18 cellular contexts compared by ENCODE assay signal in the genomic region with DNA sequence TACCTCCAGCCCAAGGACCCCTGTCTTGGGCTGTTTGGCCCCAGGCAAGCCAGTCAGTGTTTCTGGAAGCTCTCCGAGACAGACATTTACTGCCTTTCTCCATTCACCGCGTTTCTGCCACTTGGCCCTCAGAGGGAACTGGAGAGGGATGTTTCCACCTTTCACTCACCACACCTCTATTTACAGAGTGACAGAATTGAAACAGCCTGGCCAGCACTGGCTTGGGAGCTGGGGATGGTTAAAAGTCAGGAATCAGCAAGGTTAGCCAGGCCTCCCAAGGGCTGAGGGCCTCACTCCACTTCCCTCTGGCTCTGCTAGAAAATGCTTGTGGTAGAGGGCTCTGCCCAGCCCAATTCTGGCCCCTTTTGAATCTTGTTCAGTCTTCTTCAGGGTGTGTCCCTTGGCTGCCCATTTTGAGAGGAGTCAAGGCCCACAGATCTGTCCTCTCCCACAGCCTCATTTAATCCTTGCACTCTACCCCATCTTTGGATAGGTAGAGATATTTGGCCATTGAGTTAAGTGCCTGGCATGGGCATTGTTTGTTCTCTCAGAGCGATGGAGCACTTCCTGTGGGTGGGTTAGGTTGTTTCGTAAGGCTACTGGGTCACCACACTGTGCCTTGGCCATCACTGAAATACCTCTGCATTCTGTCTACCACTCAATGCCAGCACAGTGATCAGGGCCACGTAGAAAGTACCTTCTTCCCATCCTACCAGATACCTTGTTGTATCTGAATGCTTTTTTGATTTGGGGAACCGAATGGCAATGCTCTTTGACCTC.
DNase-seq lines count a peak whose midpoint lies in the region; ATAC-seq and TF ChIP-seq lines count a peak whose summit lies in the region.
"Had no signal": no experiment of that assay in that cellular context is flagged by ENCODE, and none has a peak within 500 bp of the region (broad histone marks: within the 10 kb centered on the region; RNA-seq: fewer than 3 reads in every experiment).

No MANE protein-coding gene starts in this region.

- no peak overlapping the region for H3K4me3 Mint-ChIP-seq in activated T-helper 1 cell treated with anti-CD3 and anti-CD28 coated beads, Interleukin-12 subunit alpha, Interleukin-12 subunit beta, Interleukin-2, Interleukin-4 antibody, amounts not matched to agents 30 ng/mL and 10 ng/mL and 1 ng/mL, durations not matched to agents 14 hours and 24 hours and 36 hours
- H3K4me3 Mint-ChIP-seq: endodermal cell; stimulated activated naive CD8-positive, alpha-beta T cell treated with anti-CD3 and anti-CD28 coated beads, Interleukin-15, amount 100 ng/mL, for 72 hours had no signal

- H3K4me1 ChIP-seq in cardiac muscle cell (ENCODE audit: low read depth) (no peaks in the 10 kb centered on the region), lower lobe of right lung (peaks cover 30% of the 10 kb centered on the region), upper lobe of left lung (peaks cover 0 to 23% (median 20%) of the 10 kb centered on the region in 4 donors)

- DNase-seq in cardiac muscle cell (ENCODE audit: low read depth in 1 of 2, low spot score in 1 of 2) (no peak), cardiac septum (ENCODE audit: low spot score) (no peak), lower lobe of right lung (no peak), upper lobe of left lung (peak in 1 of 2 donors; percentile 66), head of caudate nucleus (no peak), NCI-H524 treated with DMSO at 0.1 percent for 48 hours (lab: John Stamatoyannopoulos, UW) (no peak)
- no peak for DNase-seq in activated T-helper 1 cell treated with anti-CD3 and anti-CD28 coated beads, Interleukin-12 subunit alpha, Interleukin-12 subunit beta, Interleukin-2, Interleukin-4 antibody, amounts not matched to agents 30 ng/mL and 10 ng/mL and 1 ng/mL, durations not matched to agents 14 hours and 24 hours and 36 hours (ENCODE audit: low spot score)
- DNase-seq: EL; endodermal cell; foreskin melanocyte; NCI-H2107; ovary; SHP77; stimulated activated naive CD8-positive, alpha-beta T cell treated with anti-CD3 and anti-CD28 coated beads, Interleukin-15, amount 100 ng/mL, for 72 hours; T-helper 9 cell had no signal

- H3K27me3 ChIP-seq in cardiac muscle cell (no peaks in the 10 kb centered on the region), lower lobe of right lung (ENCODE audit: low read depth) (no peaks in the 10 kb centered on the region), upper lobe of left lung (no peaks in the 10 kb centered on the region)
- H3K27me3 ChIP-seq: breast epithelium, ovary had no signal

- peak; percentile 79 to 84 for ATAC-seq in lower lobe of right lung
- peak; percentile 33 to 76 for ATAC-seq in upper lobe of left lung (ENCODE audit: low FRiP score in 2 of 2)
- no peak for ATAC-seq in HG02678 (IDR thresholded peaks at IDR 0.05; ENCODE audit: unreplicated experiment)
- ATAC-seq: GM12878; stimulated activated naive CD8-positive, alpha-beta T cell treated with anti-CD3 and anti-CD28 coated beads, Interleukin-15, amount 100 ng/mL, for 72 hours had no signal

- TF ChIP-seq CTCF in cardiac muscle cell (IDR thresholded peaks at IDR 0.05; ENCODE audit: low read depth, low read length) (no peak), lower lobe of right lung (IDR thresholded peaks at IDR 0.05) (no peak), upper lobe of left lung (IDR thresholded peaks at IDR 0.05) (no peak)

- peaks cover 82% of the 10 kb centered on the region for H3K36me3 Mint-ChIP-seq in activated T-helper 1 cell treated with anti-CD3 and anti-CD28 coated beads, Interleukin-12 subunit alpha, Interleukin-12 subunit beta, Interleukin-2, Interleukin-4 antibody, amounts not matched to agents 30 ng/mL and 10 ng/mL and 1 ng/mL, durations not matched to agents 14 hours and 24 hours and 36 hours (ENCODE audit: low read depth)

- 60 to 61% methylated on average over 7 of the region's 7 CpGs for WGBS in upper lobe of left lung, 2 donors

- H3K27ac ChIP-seq in cardiac muscle cell = peak overlapping the region; percentile 34
- peak overlapping the region; percentile 81 for H3K27ac ChIP-seq in lower lobe of right lung
- H3K27ac ChIP-seq in upper lobe of left lung = peak overlapping the region; percentile 69 to 80 (median 77)
- H3K27ac ChIP-seq: ovary had no signal

- peak in 1 of 4 donors; percentile 10 for TF ChIP-seq POLR2A in upper lobe of left lung (IDR thresholded peaks at IDR 0.05)

- peak overlapping the region; percentile 67 for H3K27ac Mint-ChIP-seq in activated T-helper 1 cell treated with anti-CD3 and anti-CD28 coated beads, Interleukin-12 subunit alpha, Interleukin-12 subunit beta, Interleukin-2, Interleukin-4 antibody, amounts not matched to agents 30 ng/mL and 10 ng/mL and 1 ng/mL, durations not matched to agents 14 hours and 24 hours and 36 hours
- H3K27ac Mint-ChIP-seq: endodermal cell had no signal

- no peaks in the 10 kb centered on the region for H3K27me3 Mint-ChIP-seq in activated T-helper 1 cell treated with anti-CD3 and anti-CD28 coated beads, Interleukin-12 subunit alpha, Interleukin-12 subunit beta, Interleukin-2, Interleukin-4 antibody, amounts not matched to agents 30 ng/mL and 10 ng/mL and 1 ng/mL, durations not matched to agents 14 hours and 24 hours and 36 hours (ENCODE audit: insufficient read depth)
- H3K27me3 Mint-ChIP-seq: stimulated activated naive CD8-positive, alpha-beta T cell treated with anti-CD3 and anti-CD28 coated beads, Interleukin-15, amount 100 ng/mL, for 72 hours had no signal

- H3K4me3 ChIP-seq in cardiac muscle cell (no peak overlapping the region), lower lobe of right lung (no peak overlapping the region), upper lobe of left lung (no peak overlapping the region)
- H3K4me3 ChIP-seq: breast epithelium, GM12878, ovary had no signal

- intact Hi-C loops in cardiac septum (cut with DNase I) (no loop called here), lower lobe of right lung (cut with DNase I) (no loop called here), head of caudate nucleus (cut with DNase I) (loop anchor here (5.0 to 10.0 kb wide), 2 partner anchors 125 to 297 kb away; no protein-coding TSS in a partner anchor)
- intact Hi-C loops in activated T-helper 1 cell treated with anti-CD3 and anti-CD28 coated beads, Interleukin-12 subunit alpha, Interleukin-12 subunit beta, Interleukin-2, Interleukin-4 antibody, amounts not matched to agents 30 ng/mL and 10 ng/mL and 1 ng/mL, durations not matched to agents 14 hours and 24 hours and 36 hours (cut with micrococcal nuclease) = no loop called here

- H3K4me1 Mint-ChIP-seq in activated T-helper 1 cell treated with anti-CD3 and anti-CD28 coated beads, Interleukin-12 subunit alpha, Interleukin-12 subunit beta, Interleukin-2, Interleukin-4 antibody, amounts not matched to agents 30 ng/mL and 10 ng/mL and 1 ng/mL, durations not matched to agents 14 hours and 24 hours and 36 hours (ENCODE audit: low read depth) = peaks cover 56% of the 10 kb centered on the region
- H3K4me1 Mint-ChIP-seq: endodermal cell had no signal

- no peaks in the 10 kb centered on the region for H3K9me3 Mint-ChIP-seq in activated T-helper 1 cell treated with anti-CD3 and anti-CD28 coated beads, Interleukin-12 subunit alpha, Interleukin-12 subunit beta, Interleukin-2, Interleukin-4 antibody, amounts not matched to agents 30 ng/mL and 10 ng/mL and 1 ng/mL, durations not matched to agents 14 hours and 24 hours and 36 hours
- H3K9me3 Mint-ChIP-seq: endodermal cell had no signal

- TF ChIP-seq EP300 in upper lobe of left lung (IDR thresholded peaks at IDR 0.05) = peak in 1 of 4 donors; percentile 54

- H3K9me3 ChIP-seq in cardiac muscle cell (ENCODE audit: low read depth) (no peaks in the 10 kb centered on the region), lower lobe of right lung (no peaks in the 10 kb centered on the region), upper lobe of left lung (no peaks in the 10 kb centered on the region)
- H3K9me3 ChIP-seq: breast epithelium, ovary had no signal

- peaks cover 66% of the 10 kb centered on the region for H3K36me3 ChIP-seq in cardiac muscle cell
- peaks cover 71% of the 10 kb centered on the region for H3K36me3 ChIP-seq in lower lobe of right lung
- H3K36me3 ChIP-seq in upper lobe of left lung = peaks cover 14 to 53% (median 33%) of the 10 kb centered on the region in 4 donors
- H3K36me3 ChIP-seq: breast epithelium, ovary had no signal
